1 cellular context compared by ENCODE assay signal in genomic region chr21:41678016-41678935, GRCh38.
A peak's percentile ranks its signal among the peaks of the same experiment; 100 is the strongest.
TF ChIP-seq lines count a peak whose summit lies in the region.

No MANE protein-coding gene starts in this region.

TF ChIP-seq in HepG2, 621 proteins besides CTCF, POLR2A, EP300 and RAD21 (continued from another document and continues in another):
- peak; percentile 49; the same call in 1 of the 2 replicates for TF ChIP-seq ELF3 (CRISPR knock-in tag; IDR thresholded peaks at IDR 0.05)
- no peak for TF ChIP-seq ZNF781 (CRISPR knock-in tag; IDR thresholded peaks at IDR 0.05; ENCODE audit: borderline replicate concordance, not compliant biosample characterization)
- no peak for TF ChIP-seq ZNF337 (CRISPR knock-in tag; IDR thresholded peaks at IDR 0.05; ENCODE audit: borderline replicate concordance, low read depth)
- TF ChIP-seq ONECUT2 (CRISPR knock-in tag; IDR thresholded peaks at IDR 0.05) = no peak
- no peak for TF ChIP-seq TFDP2 (CRISPR knock-in tag; IDR thresholded peaks at IDR 0.05)
- TF ChIP-seq GRHL1 (CRISPR knock-in tag; conservative IDR thresholded peaks at IDR 0.05) = no peak
- TF ChIP-seq HMG20B (CRISPR knock-in tag; conservative IDR thresholded peaks at IDR 0.05) = no peak
- TF ChIP-seq ZNF558 (CRISPR knock-in tag; IDR thresholded peaks at IDR 0.05; ENCODE audit: borderline replicate concordance) = no peak
- TF ChIP-seq XRCC5 (optimal IDR thresholded peaks at IDR 0.05; ENCODE audit: low read length) = no peak
- TF ChIP-seq SPEN (CRISPR knock-in tag; IDR thresholded peaks at IDR 0.05; ENCODE audit: low read depth) = no peak
- no peak for TF ChIP-seq RFXAP (CRISPR knock-in tag; IDR thresholded peaks at IDR 0.05; ENCODE audit: borderline replicate concordance)
- 0 out of 2 replicates have a peak, but pooled peaks have one; percentile 8 for TF ChIP-seq MYPOP (CRISPR knock-in tag; IDR thresholded peaks at IDR 0.05)
- TF ChIP-seq TOPORS (CRISPR knock-in tag; IDR thresholded peaks at IDR 0.05) = no peak
- TF ChIP-seq CEBPG (CRISPR knock-in tag; IDR thresholded peaks at IDR 0.05) = no peak
- no peak for TF ChIP-seq ZHX2 (IDR thresholded peaks at IDR 0.05; ENCODE audit: low read depth)
- TF ChIP-seq ZHX2 (CRISPR knock-in tag; IDR thresholded peaks at IDR 0.05; ENCODE audit: borderline replicate concordance) = no peak
- TF ChIP-seq ZSCAN5A (CRISPR knock-in tag; IDR thresholded peaks at IDR 0.05; ENCODE audit: borderline replicate concordance) = no peak
- no peak for TF ChIP-seq SP4 (CRISPR knock-in tag; IDR thresholded peaks at IDR 0.05)
- TF ChIP-seq MAFK (conservative IDR thresholded peaks at IDR 0.05 in 1 of 2, IDR thresholded peaks at IDR 0.05 in 1 of 2; ENCODE audit: low read length in 2 of 2) = peak in 1 of 2 experiments; percentile 9; a peak in 1 of 4 replicates
- TF ChIP-seq ZNF432 (CRISPR knock-in tag; IDR thresholded peaks at IDR 0.05; ENCODE audit: borderline replicate concordance) = no peak
- TF ChIP-seq ZFP1 (CRISPR knock-in tag; IDR thresholded peaks at IDR 0.05) = no peak
- TF ChIP-seq ZNF207 (IDR thresholded peaks at IDR 0.05; ENCODE audit: borderline replicate concordance) = no peak
- no peak for TF ChIP-seq SRSF1 (optimal IDR thresholded peaks at IDR 0.05; ENCODE audit: low read depth, low read length)
- no peak for TF ChIP-seq ATF6 (CRISPR knock-in tag; conservative IDR thresholded peaks at IDR 0.05)
- TF ChIP-seq NR2C2 (CRISPR knock-in tag; IDR thresholded peaks at IDR 0.05; ENCODE audit: borderline replicate concordance) = no peak
- TF ChIP-seq ZNF282 (IDR thresholded peaks at IDR 0.05; ENCODE audit: partially characterized antibody) = no peak
- TF ChIP-seq FOXP1 (IDR thresholded peaks at IDR 0.05) = no peak
- peak; percentile 25; the same call in 1 of the 2 replicates for TF ChIP-seq FOXP1 (CRISPR knock-in tag; IDR thresholded peaks at IDR 0.05)
- TF ChIP-seq ZNF441 (CRISPR knock-in tag; IDR thresholded peaks at IDR 0.05; ENCODE audit: borderline replicate concordance) = no peak
- TF ChIP-seq NFYC (CRISPR knock-in tag; IDR thresholded peaks at IDR 0.05) = no peak
- no peak for TF ChIP-seq EHMT2 (IDR thresholded peaks at IDR 0.05; ENCODE audit: borderline replicate concordance, low read depth, low read length)
- peak; percentile 28; the same call in 1 of the 2 replicates for TF ChIP-seq ZBTB20 (CRISPR knock-in tag; IDR thresholded peaks at IDR 0.05; ENCODE audit: borderline replicate concordance, low read depth)
- TF ChIP-seq ZNF556 (CRISPR knock-in tag; IDR thresholded peaks at IDR 0.05; ENCODE audit: borderline replicate concordance) = no peak
- no peak for TF ChIP-seq SUZ12 (IDR thresholded peaks at IDR 0.05; ENCODE audit: low read depth, low read length)
- no peak for TF ChIP-seq U2AF1 (optimal IDR thresholded peaks at IDR 0.05; ENCODE audit: low read depth, low read length)
- no peak for TF ChIP-seq ZBED4 (CRISPR knock-in tag; IDR thresholded peaks at IDR 0.05; ENCODE audit: borderline replicate concordance)
- TF ChIP-seq ATF5 (CRISPR knock-in tag; IDR thresholded peaks at IDR 0.05; ENCODE audit: low read depth) = no peak
- TF ChIP-seq ZNF687 (CRISPR knock-in tag; IDR thresholded peaks at IDR 0.05) = peak; percentile 78
